In the genomic region with DNA sequence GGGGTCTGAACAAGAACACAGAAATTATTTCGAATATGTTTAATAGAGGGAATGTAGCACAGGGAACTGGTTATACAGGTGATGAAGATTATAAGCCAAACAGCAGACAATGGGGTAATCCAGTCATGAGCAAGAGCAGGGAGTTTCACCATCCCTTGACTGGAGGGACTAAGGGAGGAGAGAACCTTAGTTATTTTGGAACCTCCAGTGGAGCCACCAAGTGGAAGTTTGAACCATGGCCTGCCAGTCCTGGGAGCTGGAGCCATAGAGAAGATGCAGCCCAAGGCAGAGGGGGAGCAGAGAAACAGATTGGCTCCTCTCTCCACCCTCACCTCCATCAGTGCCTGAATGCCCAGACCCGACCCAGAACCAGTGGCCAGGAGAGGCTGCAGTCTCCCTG, we compare ENCODE assay signal across 13 cellular contexts.
"Had no signal": no experiment of that assay in that cellular context is flagged by ENCODE, and none has a peak within 500 bp of the region (broad histone marks: within the 10 kb centered on the region; RNA-seq: fewer than 3 reads in every experiment).

No MANE protein-coding gene starts in this region.

- ATAC-seq: activated CD8-positive, alpha-beta T cell treated with anti-CD3 and anti-CD28 coated beads for 36 hours; body of pancreas had no signal

- H3K4me3 Mint-ChIP-seq: activated CD4-positive, alpha-beta T cell treated with anti-CD3 and anti-CD28 coated beads, Interleukin-2, amount 10 ng/mL, durations not matched to agents 24 days and 14 days; activated CD8-positive, alpha-beta T cell treated with anti-CD3 and anti-CD28 coated beads for 36 hours; activated naive CD4-positive, alpha-beta T cell treated with anti-CD3 and anti-CD28 coated beads for 36 hours; activated T-cell treated with anti-CD3 and anti-CD28 coated beads, Interleukin-2, amount 50 U/mL, for 24 hours; nephron had no signal

- DNase-seq: activated CD4-positive, alpha-beta T cell treated with anti-CD3 and anti-CD28 coated beads, Interleukin-2, amount 10 ng/mL, durations not matched to agents 24 days and 14 days; activated CD4-positive, CD25-positive, alpha-beta regulatory T cell; activated CD8-positive, alpha-beta T cell treated with anti-CD3 and anti-CD28 coated beads for 36 hours; activated naive CD4-positive, alpha-beta T cell treated with anti-CD3 and anti-CD28 coated beads for 36 hours; activated T-cell treated with anti-CD3 and anti-CD28 coated beads, Interleukin-2, amount 50 U/mL, for 24 hours; body of pancreas; central memory CD4-positive, alpha-beta T cell; mesenchymal stem cell; nucleus accumbens; posterior cingulate gyrus; stimulated activated naive CD4-positive, alpha-beta T cell; T-helper 2 cell had no signal

- H3K9me3 Mint-ChIP-seq: activated CD4-positive, alpha-beta T cell treated with anti-CD3 and anti-CD28 coated beads, Interleukin-2, amount 10 ng/mL, durations not matched to agents 24 days and 14 days; activated CD8-positive, alpha-beta T cell treated with anti-CD3 and anti-CD28 coated beads for 36 hours; activated naive CD4-positive, alpha-beta T cell treated with anti-CD3 and anti-CD28 coated beads for 36 hours; activated T-cell treated with anti-CD3 and anti-CD28 coated beads, Interleukin-2, amount 50 U/mL, for 24 hours had no signal

- H3K27ac Mint-ChIP-seq: activated CD4-positive, alpha-beta T cell treated with anti-CD3 and anti-CD28 coated beads, Interleukin-2, amount 10 ng/mL, durations not matched to agents 24 days and 14 days; activated CD8-positive, alpha-beta T cell treated with anti-CD3 and anti-CD28 coated beads for 36 hours; activated naive CD4-positive, alpha-beta T cell treated with anti-CD3 and anti-CD28 coated beads for 36 hours; activated T-cell treated with anti-CD3 and anti-CD28 coated beads, Interleukin-2, amount 50 U/mL, for 24 hours; nephron had no signal

- H3K27me3 Mint-ChIP-seq: activated CD4-positive, alpha-beta T cell treated with anti-CD3 and anti-CD28 coated beads, Interleukin-2, amount 10 ng/mL, durations not matched to agents 24 days and 14 days; activated CD8-positive, alpha-beta T cell treated with anti-CD3 and anti-CD28 coated beads for 36 hours; activated T-cell treated with anti-CD3 and anti-CD28 coated beads, Interleukin-2, amount 50 U/mL, for 24 hours had no signal

- H3K4me1 Mint-ChIP-seq: activated CD4-positive, alpha-beta T cell treated with anti-CD3 and anti-CD28 coated beads, Interleukin-2, amount 10 ng/mL, durations not matched to agents 24 days and 14 days had no signal
